28 cellular contexts compared by ENCODE assay signal in the genomic region with DNA sequence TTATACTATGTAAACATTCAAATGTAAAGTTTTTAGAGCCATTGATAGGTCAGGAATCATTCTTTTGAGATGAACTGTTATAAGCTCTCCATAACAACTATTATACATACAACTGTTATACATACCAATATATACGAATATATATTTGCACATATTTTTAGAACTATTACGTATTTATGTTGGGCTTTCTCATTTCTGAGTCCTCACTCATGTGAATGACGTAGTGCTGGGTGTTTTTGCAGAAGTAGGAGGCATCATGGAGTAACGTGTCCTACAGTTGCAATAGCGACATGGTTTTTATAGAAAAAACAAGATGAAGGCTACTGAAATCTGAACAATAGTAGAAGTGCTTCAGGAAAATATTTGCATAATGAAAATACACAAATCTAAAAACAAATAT. TPM values are rescaled to one million over a fixed set of nuclear protein-coding genes. Genes with fewer than 3 reads are reported as not detected.
"Had no signal": no experiment of that assay in that cellular context is flagged by ENCODE, and none has a peak within 500 bp of the region (broad histone marks: within the 10 kb centered on the region; RNA-seq: fewer than 3 reads in every experiment).

No MANE protein-coding gene starts in this region.

- H3K27me3 ChIP-seq: suprapubic skin, testis, tibial nerve, transverse colon, upper lobe of left lung, upper lobe of right lung, uterus, vagina had no signal

- H3K36me3 ChIP-seq: stomach, suprapubic skin, thoracic aorta, thyroid gland, tibial artery, tibial nerve, transverse colon, upper lobe of left lung, upper lobe of right lung, uterus, vagina had no signal

- H3K4me1 ChIP-seq: stomach, suprapubic skin, testis, thyroid gland, tibial artery, tibial nerve, transverse colon, upper lobe of left lung, upper lobe of right lung, uterus, vagina had no signal

- H3K27ac ChIP-seq: stomach, suprapubic skin, testis, thoracic aorta, thyroid gland, tibial artery, tibial nerve, transverse colon, upper lobe of left lung, upper lobe of right lung, uterus, vagina had no signal

- DNase-seq: stimulated activated CD4-positive, alpha-beta T cell treated with anti-CD3 and anti-CD28 coated beads, Interleukin-2, amount 100 ng/mL, for 48 hours; stimulated activated CD4-positive, alpha-beta T cell treated with anti-CD3 and anti-CD28 coated beads, Interleukin-4, amount 100 ng/mL, for 1 hour; stimulated activated CD4-positive, alpha-beta T cell treated with anti-CD3 and anti-CD28 coated beads, Interleukin-4, amount 100 ng/mL, for 24 hours; stimulated activated CD4-positive, alpha-beta T cell treated with anti-CD3 and anti-CD28 coated beads, Interleukin-4, amount 100 ng/mL, for 4 hours; stimulated activated CD8-positive, alpha-beta memory T cell treated with anti-CD3 and anti-CD28 coated beads, Interleukin-4, amount 100 ng/mL, for 48 hours; stimulated activated naive B cell treated with anti-CD40 and anti-IgM and Interleukin-4, amounts not matched to agents 10 μg/mL and 1 μg/mL and 100 μg/mL, for 72 hours; stimulated activated naive CD4-positive, alpha-beta T cell; stimulated activated naive CD4-positive, alpha-beta T cell treated with Interleukin-2 at 50 U/mL for 16 hours; stimulated activated naive CD8-positive, alpha-beta T cell treated with anti-CD3 and anti-CD28 coated beads, Interleukin-15, amount 100 ng/mL, for 72 hours; stimulated activated naive CD8-positive, alpha-beta T cell treated with anti-CD3 and anti-CD28 coated beads, Interleukin-15, Interleukin-2, amounts not matched to agents 100 U/mL and 50 U/mL, for 24 hours; stomach; substantia nigra; testis; thyroid gland; tibial artery; transverse colon; trophoblast cell; upper lobe of left lung; upper lobe of right lung; uterus had no signal

- FAIRE-seq: urothelium cell line had no signal

- ATAC-seq: stimulated activated effector memory CD8-positive, alpha-beta T cell treated with anti-CD3 and anti-CD28 coated beads, Interleukin-12 subunit alpha, Interleukin-12 subunit beta, amount 100 ng/mL, for 72 hours; stimulated activated memory B cell treated with anti-CD40 and anti-IgM and Interleukin-4, amounts not matched to agents 10 μg/mL and 1 μg/mL and 100 μg/mL, for 72 hours; stimulated activated naive B cell treated with anti-CD40 and anti-IgM and Interleukin-4, amounts not matched to agents 10 μg/mL and 1 μg/mL and 100 μg/mL, for 72 hours; stimulated activated naive CD8-positive, alpha-beta T cell treated with anti-CD3 and anti-CD28 coated beads, Interleukin-15, amount 100 ng/mL, for 72 hours; stimulated activated naive CD8-positive, alpha-beta T cell treated with anti-CD3 and anti-CD28 coated beads, Interleukin-15, Interleukin-2, amounts not matched to agents 100 U/mL and 50 U/mL, for 24 hours; upper lobe of right lung had no signal

- H3K9me3 ChIP-seq: stomach, suprapubic skin, testis, thoracic aorta, thyroid gland, tibial artery, tibial nerve, transverse colon, upper lobe of left lung, upper lobe of right lung, uterus, vagina had no signal

- H3K4me3 ChIP-seq: stomach, suprapubic skin, testis, thoracic aorta, thyroid gland, tibial artery, tibial nerve, transverse colon, upper lobe of left lung, upper lobe of right lung, uterus, vagina had no signal

RNA-seq across cellular contexts. Expression of a gene that starts 36.4 kb away (rescaled TPM):
- total RNA-seq: stomach, temporal lobe, thoracic aorta, tibial nerve, upper lobe of right lung had no signal
